ENCODE assay signal across 22 cellular contexts in genomic region chr2:85684380-85684779, GRCh38. TPM values are rescaled to one million over a fixed set of nuclear protein-coding genes. Genes with fewer than 3 reads are reported as not detected.
A peak's percentile ranks its signal among the peaks of the same experiment; 100 is the strongest.
DNase-seq lines count a peak whose midpoint lies in the region; ATAC-seq, FAIRE-seq and TF ChIP-seq lines count a peak whose summit lies in the region.
"Had no signal": no experiment of that assay in that cellular context is flagged by ENCODE, and none has a peak within 500 bp of the region (broad histone marks: within the 10 kb centered on the region; RNA-seq: fewer than 3 reads in every experiment).

No MANE protein-coding gene starts in this region.

- POLR2A ChIA-PET in A549 (lab: Yijun Ruan, JAX): no interaction called here
- POLR2A ChIA-PET in GM12878 (lab: Charles Lee): no interaction called here
- POLR2A ChIA-PET in GM10248 (lab: Yijun Ruan, JAX): no interaction called here

- no peak overlapping the region for H3K4ac ChIP-seq in neuronal stem cell (ENCODE audit: low read length)

- in situ Hi-C loops in GM12878 (cut with MboI): no loop called here

- no peak for TF ChIP-seq RAD21 in A549 (conservative IDR thresholded peaks at IDR 0.05 in 1 of 2, IDR thresholded peaks at IDR 0.05 in 1 of 2)
- no peak for TF ChIP-seq RAD21 in GM12878 (IDR thresholded peaks at IDR 0.05; ENCODE audit: insufficient read depth, low read depth, low read length)

- peak; percentile 10 to 20; a peak in 2 of 6 replicates for ATAC-seq in A549
- peak; percentile 50 for ATAC-seq in GM12878
- ATAC-seq: SK-N-SH treated with all-trans-retinoic acid at 6 μM for 48 hours had no signal

- no peaks in the 10 kb centered on the region for H3K36me3 ChIP-seq in GM12878 (ENCODE audit: control insufficient read depth in 2 of 2, insufficient read depth in 2 of 2, low read length in 1 of 2)
- no peaks in the 10 kb centered on the region for H3K36me3 ChIP-seq in neuronal stem cell (replicated peaks in 1 of 2; ENCODE audit: control insufficient read depth in 2 of 2, insufficient read depth in 2 of 2, low read length in 2 of 2)
- H3K36me3 ChIP-seq: BLaER1 treated with 17β-estradiol and CSF1 and Interleukin-3, amounts not matched to agents 10 nM and 100 nM had no signal

- no peak overlapping the region for H3K18ac ChIP-seq in neuronal stem cell (ENCODE audit: low read length)

- no peak overlapping the region for H3K23ac ChIP-seq in neuronal stem cell (ENCODE audit: low read depth, low read length, poor library complexity)

- FAIRE-seq in A549 (lab: Jason Lieb, UNC) (no peak), HTR-8/SVneo (lab: Jason Lieb, UNC) (peak; percentile 78), GM12878 (lab: Jason Lieb, UNC) (no peak)
- FAIRE-seq: A204.1, GM19239 had no signal

- no peak overlapping the region for H4K8ac ChIP-seq in neuronal stem cell (ENCODE audit: low read depth, low read length)

- TF ChIP-seq EP300 in A549 (IDR thresholded peaks at IDR 0.05): no peak
- TF ChIP-seq EP300 in GM12878 (IDR thresholded peaks at IDR 0.05; ENCODE audit: borderline replicate concordance in 1 of 2, control insufficient read depth in 1 of 2, low read depth in 2 of 2, low read length in 2 of 2): no peak

- H3K4me3 ChIP-seq in A549: no peak overlapping the region
- no peak overlapping the region for H3K4me3 ChIP-seq in GM12878
- H3K4me3 ChIP-seq in neuronal stem cell (ENCODE audit: low read length in 2 of 2): no peak overlapping the region
- H3K4me3 ChIP-seq: BLaER1 treated with 17β-estradiol and CSF1 and Interleukin-3, amounts not matched to agents 10 nM and 100 nM had no signal

- H3K9ac ChIP-seq in GM12878 (ENCODE audit: control insufficient read depth, insufficient read depth, low read length) (no peak overlapping the region), neuronal stem cell (ENCODE audit: low read depth, low read length, poor library complexity) (peak overlapping the region; percentile 63)
- H3K9ac ChIP-seq: BLaER1 treated with 17β-estradiol and CSF1 and Interleukin-3, amounts not matched to agents 10 nM and 100 nM had no signal

- no peaks in the 10 kb centered on the region for H3K79me2 ChIP-seq in GM12878 (ENCODE audit: control insufficient read depth, insufficient read depth, low read length)

- CTCF ChIA-PET in A549 (lab: Yijun Ruan, JAX): interaction anchor here (1.2 to 10.2 kb wide), 5 partner anchors 9 to 47 kb away, joined by 4 to 228 read pairs (median 7); no protein-coding TSS in a partner anchor
- CTCF ChIA-PET in GM12878 (lab: Yijun Ruan, JAX): interaction anchor here (1.0 to 9.3 kb wide), 5 partner anchors 10 to 398 kb away, joined by 3 to 194 read pairs (median 6); no protein-coding TSS in a partner anchor
- CTCF ChIA-PET in GM10248 (lab: Yijun Ruan, JAX): interaction anchor here (1.4 to 2.8 kb wide), 3 partner anchors 15 to 47 kb away, joined by 3 to 12 read pairs (median 4); partner anchors contain the start of gene SFTPB

- H2BK120ac ChIP-seq in neuronal stem cell (ENCODE audit: low read depth, low read length): no peak overlapping the region

- H4K20me1 ChIP-seq in GM12878 (ENCODE audit: control insufficient read depth, insufficient read depth): no peaks in the 10 kb centered on the region
- H4K20me1 ChIP-seq: BLaER1 treated with 17β-estradiol and CSF1 and Interleukin-3, amounts not matched to agents 10 nM and 100 nM had no signal

- no peaks in the 10 kb centered on the region for H3K27me3 ChIP-seq in GM12878 (replicated peaks in 1 of 2; ENCODE audit: control insufficient read depth in 2 of 2, insufficient read depth in 2 of 2, low read length in 1 of 2)
- H3K27me3 ChIP-seq in neuronal stem cell (ENCODE audit: control insufficient read depth in 3 of 3, insufficient read depth in 3 of 3, low read depth in 1 of 3, low read length in 3 of 3): peaks cover 0 to 10% (median 0%) of the 10 kb centered on the region in 3 experiments
- H3K27me3 ChIP-seq: BLaER1 treated with 17β-estradiol and CSF1 and Interleukin-3, amounts not matched to agents 10 nM and 100 nM had no signal

- SMC1A ChIA-PET in GM12878 (lab: Charles Lee; ENCODE audit: uncharacterized antibody, unreplicated experiment): interaction anchor here (0.9 to 2.0 kb wide), 6 partner anchors 20 to 256 kb away, joined by 3 to 9 read pairs (median 4); no protein-coding TSS in a partner anchor

- H3K27ac ChIP-seq in A549 (peak overlapping the region in 1 of 2 experiments; percentile 12; a peak in 1 of 6 replicates), GM12878 (ENCODE audit: control insufficient read depth, insufficient read depth) (no peak overlapping the region), neuronal stem cell (replicated peaks; ENCODE audit: low read length) (no peak overlapping the region)
- H3K27ac ChIP-seq: BLaER1 treated with 17β-estradiol and CSF1 and Interleukin-3, amounts not matched to agents 10 nM and 100 nM had no signal

- H2BK5ac ChIP-seq in neuronal stem cell (ENCODE audit: low read length): no peak overlapping the region

- BruUV-seq in GM12878 (replicated peaks; lab: Mats Ljungman, UMichigan): no TSS peak

- DNase-seq in A549 (ENCODE audit: low read depth in 1 of 2, low spot score in 1 of 2): no peak
- no peak for DNase-seq in HTR-8/SVneo (ENCODE audit: insufficient read length, low spot score)
- DNase-seq in GM12878 (ENCODE audit: low read depth, low spot score): no peak
- DNase-seq in neuronal stem cell (ENCODE audit: low spot score): no peak
- DNase-seq in HuH-7 (ENCODE audit: low spot score): no peak
- DNase-seq in HPDE6-E6E7 (ENCODE audit: extremely low spot score): no peak
- no peak for DNase-seq in stimulated activated CD4-positive, alpha-beta T cell treated with anti-CD3 and anti-CD28 coated beads, Interleukin-2, amount 100 ng/mL, for 48 hours
- no peak for DNase-seq in GM10248 (ENCODE audit: extremely low spot score)
- DNase-seq: CD8-positive, alpha-beta memory T cell; DMS79 treated with DMSO at 0.1 percent for 48 hours; GF-D8; H9; Kasumi-1; NCI-H187; NCI-H526 treated with DMSO at 0.1 percent for 48 hours; OCI-M1; SHP77 treated with DMSO at 0.1 percent for 48 hours had no signal

- no peak overlapping the region for H2BK12ac ChIP-seq in neuronal stem cell (ENCODE audit: low read length)

- H3K4me1 ChIP-seq in A549 (peaks cover 33% of the 10 kb centered on the region), GM12878 (ENCODE audit: control insufficient read depth, insufficient read depth, low read length) (no peaks in the 10 kb centered on the region; the same call in 1 of the 2 replicates), neuronal stem cell (ENCODE audit: control insufficient read depth in 2 of 2, insufficient read depth in 1 of 2, low read depth in 1 of 2, low read length in 2 of 2) (no peaks in the 10 kb centered on the region)

- no peaks in the 10 kb centered on the region for H3K79me1 ChIP-seq in neuronal stem cell (ENCODE audit: low read depth, low read length)

- no peak overlapping the region for H4K91ac ChIP-seq in neuronal stem cell (ENCODE audit: low read depth, low read length, poor library complexity)

- H3K14ac ChIP-seq in neuronal stem cell (ENCODE audit: low read length): no peak overlapping the region

- TF ChIP-seq CTCF in A549 (IDR thresholded peaks at IDR 0.05) (no peak), GM12878 (IDR thresholded peaks at IDR 0.05 in 2 of 3, conservative IDR thresholded peaks at IDR 0.05 in 1 of 3; ENCODE audit: control insufficient read depth in 2 of 3, extremely low read depth in 1 of 3, insufficient read depth in 1 of 3, low read depth in 3 of 3, low read length in 3 of 3) (no peak), GM10248 (IDR thresholded peaks at IDR 0.05; ENCODE audit: control extremely low read depth, extremely low read depth, low read depth, missing control alignments) (no peak)

- no peak overlapping the region for H3K4me2 ChIP-seq in A549
- no peak overlapping the region for H3K4me2 ChIP-seq in GM12878 (ENCODE audit: control insufficient read depth, insufficient read depth)
- no peak overlapping the region for H3K4me2 ChIP-seq in neuronal stem cell (ENCODE audit: insufficient read depth, low read length, poor library complexity, severe bottlenecking)
- H3K4me2 ChIP-seq: BLaER1 treated with 17β-estradiol and CSF1 and Interleukin-3, amounts not matched to agents 10 nM and 100 nM had no signal

- H2AK5ac ChIP-seq in neuronal stem cell (ENCODE audit: low read depth, low read length): no peak overlapping the region

- WGBS in A549 (ENCODE audit: missing lambda C conversion rate): 90% methylated on average over 4 of the region's 4 CpGs
- 44% methylated on average over 4 of the region's 4 CpGs for WGBS in GM12878 (ENCODE audit: insufficient coverage, insufficient replicate concordance, low lambda C conversion rate, missing lambda C conversion rate)
- WGBS in neuronal stem cell (ENCODE audit: extremely low coverage in 2 of 2, insufficient read length in 2 of 2, insufficient replicate concordance in 1 of 2), 2 donors: no CpG with 5 or more reads among the region's 4 CpGs

- H2AFZ ChIP-seq in GM12878 (ENCODE audit: control insufficient read depth, low read depth, low read length) (no peak overlapping the region), neuronal stem cell (ENCODE audit: low read length) (no peak overlapping the region)

- RAD21 ChIA-PET in GM12878 (lab: Charles Lee; ENCODE audit: unreplicated experiment): interaction anchor here (8.3 kb wide), 1 partner anchor 22 kb away, joined by 94 read pairs; no protein-coding TSS in a partner anchor

- no peak overlapping the region for H2BK15ac ChIP-seq in neuronal stem cell (ENCODE audit: low read length)

- H3K9me3 ChIP-seq in A549 (no peaks in the 10 kb centered on the region), GM12878 (replicated peaks; ENCODE audit: control insufficient read depth, insufficient read depth, low read length) (no peaks in the 10 kb centered on the region), neuronal stem cell (replicated peaks in 1 of 2; ENCODE audit: control insufficient read depth in 2 of 2, insufficient read depth in 1 of 2, low read depth in 1 of 2, low read length in 2 of 2) (peaks cover 0 to 2% of the 10 kb centered on the region in 2 donors)
- H3K9me3 ChIP-seq: BLaER1 treated with 17β-estradiol and CSF1 and Interleukin-3, amounts not matched to agents 10 nM and 100 nM had no signal

- no peak for TF ChIP-seq POLR2A in A549 (IDR thresholded peaks at IDR 0.05; ENCODE audit: low read length)
- TF ChIP-seq POLR2A in GM12878 (IDR thresholded peaks at IDR 0.05; ENCODE audit: low read depth, low read length): no peak

- intact Hi-C loops in GM12878 (cut with micrococcal nuclease; ENCODE audit: unreplicated experiment): no loop called here

RNA-seq across cellular contexts. Expression of gene GNLY, which starts 9.8 kb away (rescaled TPM):
- polyA plus RNA-seq in A549 (2011; rRNA removed) (not detected in 2 replicates), A549 (2017; fragmentation: RNase III; extraction: RNeasy Plus Mini Kit Qiagen cat#74134 plus additional on column Dnase treatment) (not detected in 3 replicates), GM12878 (2011; rRNA removed) (0.40 and 0.42 TPM in 2 replicates), GM12878 (2014; fragmentation: Illumina TruSeq; extraction: Trizol) (not detected in 2 replicates), GM12878 (2014; fragmentation: Nextera tagmentation; extraction: Ambion mirVana) (not detected), GM12878 (2014; rRNA removed) (not detected in 2 replicates), GM12878 (2016; fragmentation: Nextera tagmentation; extraction: Ambion mirVana) (not detected)
- polyA plus RNA-seq in A549 (2012; cell fraction: cytosol; rRNA removed): not detected in 2 replicates
- 0.12 and 0.15 TPM in 2 replicates for polyA plus RNA-seq in A549 (2012; cell fraction: nucleus; rRNA removed)
- not detected in 2 replicates for polyA minus RNA-seq in A549 (2011; rRNA and poly(A)+ RNA removed)
- not detected in 2 replicates for total RNA-seq in GM12878 (2013; cell fraction: nucleolus; rRNA removed)
- total RNA-seq in GM12878 (2014; rRNA removed) (not detected in 2 replicates), GM12878 (2014; rRNA removed; fragmentation: Illumina TruSeq; extraction: Trizol) (0.18 TPM in 1 of 2 replicates, not detected in the other), GM12878 (2021) (not detected in 2 replicates)
- polyA plus RNA-seq in GM12878 (2011; ENCODE audit: low read depth): not detected
- 0.50 and 0.79 TPM in 2 replicates for polyA plus RNA-seq in GM12878 (2011; cell fraction: cytosol; rRNA removed)
- 0.67 and 0.99 TPM in 2 replicates for polyA plus RNA-seq in GM12878 (2011; cell fraction: nucleus; rRNA removed)
- 0.23 and 0.27 TPM in 2 replicates for polyA plus RNA-seq in GM12878 (2012)
- 1.2 TPM in 1 of 2 replicates, not detected in the other for polyA minus RNA-seq in GM12878 (2011; rRNA and poly(A)+ RNA removed)
- not detected in 2 replicates for polyA minus RNA-seq in GM12878 (2011; cell fraction: cytosol; rRNA and poly(A)+ RNA removed)
- polyA minus RNA-seq in GM12878 (2011; cell fraction: nucleus; rRNA and poly(A)+ RNA removed): 0.29 and 0.48 TPM in 2 replicates
- polyA plus RNA-seq in neuronal stem cell (2013, experiment 1 of 2): 0.24 TPM
- polyA plus RNA-seq in neuronal stem cell (2013, experiment 2 of 2): 0.06 TPM
- total RNA-seq: H9, RPMI7951 had no signal

RNA-seq across cellular contexts. Expression of gene SFTPB, which starts 16.4 kb away (rescaled TPM):
- polyA plus RNA-seq in A549 (2011; rRNA removed): not detected in 2 replicates
- 0.01 TPM in 1 of 2 replicates, not detected in the other for polyA plus RNA-seq in A549 (2012; cell fraction: cytosol; rRNA removed)
- polyA plus RNA-seq in A549 (2012; cell fraction: nucleus; rRNA removed): not detected in 2 replicates
- polyA plus RNA-seq in A549 (2017; fragmentation: RNase III; extraction: RNeasy Plus Mini Kit Qiagen cat#74134 plus additional on column Dnase treatment): 0.08 TPM in 1 of 3 replicates, not detected in the others
- polyA minus RNA-seq in A549 (2011; rRNA and poly(A)+ RNA removed): not detected in 2 replicates
- total RNA-seq in GM12878 (2013; cell fraction: nucleolus; rRNA removed): not detected in 2 replicates
- total RNA-seq in GM12878 (2014; rRNA removed): not detected in 2 replicates
- total RNA-seq in GM12878 (2014; rRNA removed; fragmentation: Illumina TruSeq; extraction: Trizol): not detected in 2 replicates
- 4.9 and 5.3 TPM in 2 replicates for total RNA-seq in GM12878 (2021)
- 0.07 TPM for polyA plus RNA-seq in GM12878 (2011; ENCODE audit: low read depth)
- polyA plus RNA-seq in GM12878 (2011; rRNA removed): not detected in 2 replicates
- not detected in 2 replicates for polyA plus RNA-seq in GM12878 (2011; cell fraction: cytosol; rRNA removed)
- polyA plus RNA-seq in GM12878 (2011; cell fraction: nucleus; rRNA removed): not detected in 2 replicates
- 0.18 TPM in 1 of 2 replicates, not detected in the other for polyA plus RNA-seq in GM12878 (2012)
- polyA plus RNA-seq in GM12878 (2014; fragmentation: Illumina TruSeq; extraction: Trizol): not detected in 2 replicates
- under 1 TPM in 1 of 2 experiments, not detected in 1; 0.02 TPM for polyA plus RNA-seq in GM12878 (2014; fragmentation: Nextera tagmentation; extraction: Ambion mirVana)
- polyA plus RNA-seq in GM12878 (2014; rRNA removed): not detected in 2 replicates
- not detected for polyA plus RNA-seq in GM12878 (2016; fragmentation: Nextera tagmentation; extraction: Ambion mirVana)
- polyA minus RNA-seq in GM12878 (2011; rRNA and poly(A)+ RNA removed): not detected in 2 replicates
- not detected in 2 replicates for polyA minus RNA-seq in GM12878 (2011; cell fraction: cytosol; rRNA and poly(A)+ RNA removed)
- not detected in 2 replicates for polyA minus RNA-seq in GM12878 (2011; cell fraction: nucleus; rRNA and poly(A)+ RNA removed)
- not detected for polyA plus RNA-seq in neuronal stem cell (2013, experiment 1 of 2)
- polyA plus RNA-seq in neuronal stem cell (2013, experiment 2 of 2): not detected
- total RNA-seq: CD8-positive, alpha-beta memory T cell; H9; RPMI7951 had no signal
- polyA plus RNA-seq: CD8-positive, alpha-beta memory T cell had no signal
